In the genomic region with DNA sequence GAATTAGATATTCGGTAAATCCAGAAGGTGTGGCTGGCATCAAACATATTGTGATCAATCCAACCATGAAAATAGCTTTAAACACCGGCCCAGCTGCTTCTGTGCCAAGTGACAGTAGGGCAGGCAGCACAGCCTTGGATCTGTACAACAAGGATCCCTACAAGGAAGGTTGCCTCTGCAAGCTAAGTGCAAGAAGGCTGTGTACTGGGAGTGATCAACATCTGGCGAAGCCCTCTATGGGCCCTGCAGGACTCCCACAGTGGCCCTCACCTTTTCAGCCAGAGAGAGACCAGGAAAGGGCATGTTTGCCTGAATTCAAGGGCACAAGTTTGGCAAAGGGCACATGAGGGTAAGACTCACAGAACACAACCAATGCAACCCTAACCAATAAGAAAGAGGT, we compare ENCODE assay signal across 37 cellular contexts. TPM values are rescaled to one million over a fixed set of nuclear protein-coding genes. Genes with fewer than 3 reads are reported as not detected.
"Had no signal": no experiment of that assay in that cellular context is flagged by ENCODE, and none has a peak within 500 bp of the region (broad histone marks: within the 10 kb centered on the region; RNA-seq: fewer than 3 reads in every experiment).

No MANE protein-coding gene starts in this region.

- H3K36me3 Mint-ChIP-seq: activated CD4-positive, alpha-beta memory T cell treated with anti-CD3 and anti-CD28 coated beads for 36 hours; activated naive CD4-positive, alpha-beta T cell treated with anti-CD3 and anti-CD28 coated beads, Interleukin-2, amount 50 U/mL, for 72 hours had no signal

- H3K9me3 Mint-ChIP-seq: activated B cell treated with CpG ODN at 0.5 μM for 24 hours; activated CD4-positive, alpha-beta memory T cell treated with anti-CD3 and anti-CD28 coated beads for 36 hours; activated CD4-positive, alpha-beta T cell treated with anti-CD3 and anti-CD28 coated beads, Interleukin-2, amount 10 ng/mL, durations not matched to agents 24 days and 14 days; activated CD8-positive, alpha-beta T cell treated with anti-CD3 and anti-CD28 coated beads for 36 hours; activated naive CD4-positive, alpha-beta T cell treated with anti-CD3 and anti-CD28 coated beads for 36 hours; activated naive CD4-positive, alpha-beta T cell treated with anti-CD3 and anti-CD28 coated beads, Interleukin-2, amount 50 U/mL, for 72 hours; activated naive CD8-positive, alpha-beta T cell treated with anti-CD3 and anti-CD28 coated beads for 36 hours; activated T-cell treated with anti-CD3 and anti-CD28 coated beads, Interleukin-2, amount 50 U/mL, for 4 hours; activated T-cell treated with anti-CD3 and anti-CD28 coated beads, Interleukin-2, amount 50 U/mL, for 72 hours; activated T-helper 1 cell treated with anti-CD3 and anti-CD28 coated beads, Interleukin-12 subunit alpha, Interleukin-12 subunit beta, Interleukin-2, Interleukin-4 antibody, amounts not matched to agents 30 ng/mL and 10 ng/mL and 1 ng/mL, durations not matched to agents 14 hours and 24 hours and 36 hours; activated T-helper 17 cell treated with anti-CD3 and anti-CD28 coated beads, Interleukin-2, amount 50 U/mL, for 72 hours; T-helper 1 cell treated with Interleukin-12 subunit alpha and Interleukin-12 subunit beta and Interleukin-4 antibody, amounts not matched to agents 30 μg/mL and 1 μg/mL, for 36 hours; T-helper 2 cell treated with Interferon-gamma antibody and Interleukin-4, amounts not matched to agents 5 μg/mL and 100 μg/mL, for 36 hours had no signal

- H3K36me3 ChIP-seq: adrenal gland, brain microvascular endothelial cell, breast epithelium, WERI-Rb-1 had no signal

- H3K4me3 ChIP-seq: adrenal gland, body of pancreas, breast epithelium had no signal

- H3K4me1 ChIP-seq: adrenal gland, body of pancreas, breast epithelium had no signal

- H3K27ac ChIP-seq: adrenal gland, body of pancreas, brain microvascular endothelial cell, breast epithelium, WERI-Rb-1 had no signal

- DNase-seq: activated B cell treated with CpG ODN at 0.5 μM for 24 hours; activated CD4-positive, alpha-beta memory T cell treated with anti-CD3 and anti-CD28 coated beads for 36 hours; activated CD4-positive, alpha-beta T cell treated with anti-CD3 and anti-CD28 coated beads for 4 hours; activated CD4-positive, alpha-beta T cell treated with anti-CD3 and anti-CD28 coated beads, Interleukin-2, amount 10 ng/mL, durations not matched to agents 24 days and 14 days; activated CD4-positive, alpha-beta T cell treated with anti-CD3 and anti-CD28 coated beads, Interleukin-2, amount 50 U/mL, for 1 hour; activated CD4-positive, alpha-beta T cell treated with anti-CD3 and anti-CD28 coated beads, Interleukin-2, amount 50 U/mL, for 4 hours; activated CD4-positive, CD25-positive, alpha-beta regulatory T cell treated with anti-CD3 and anti-CD28 coated beads, Interleukin-2, amount 50 U/mL, for 72 hours; activated CD8-positive, alpha-beta memory T cell treated with anti-CD3 and anti-CD28 coated beads, Interleukin-2, amount 50 U/mL, for 4 hours; activated CD8-positive, alpha-beta T cell treated with anti-CD3 and anti-CD28 coated beads for 36 hours; activated effector memory CD4-positive, alpha-beta T cell treated with anti-CD3 and anti-CD28 coated beads, Interleukin-2, amount 50 U/mL, for 16 hours; activated gamma-delta T cell treated with Interleukin-2 at 50 U/mL for 16 hours; activated naive CD4-positive, alpha-beta T cell; activated naive CD4-positive, alpha-beta T cell treated with anti-CD3 and anti-CD28 coated beads for 36 hours; activated naive CD4-positive, alpha-beta T cell treated with anti-CD3 and anti-CD28 coated beads, Interleukin-2, amount 50 U/mL, for 16 hours; activated naive CD8-positive, alpha-beta T cell treated with anti-CD3 and anti-CD28 coated beads for 36 hours; activated T-cell treated with anti-CD3 and anti-CD28 coated beads for 4 hours; activated T-cell treated with anti-CD3 and anti-CD28 coated beads, Interleukin-2, amount 50 U/mL, for 1 hour; activated T-cell treated with anti-CD3 and anti-CD28 coated beads, Interleukin-2, amount 50 U/mL, for 4 hours; activated T-cell treated with anti-CD3 and anti-CD28 coated beads, Interleukin-2, amount 50 U/mL, for 72 hours; adrenal gland; amniotic stem cell; aorta; body of pancreas; brain microvascular endothelial cell; central memory CD4-positive, alpha-beta T cell; T-helper 1 cell; T-helper 2 cell; T-helper 9 cell; WERI-Rb-1 had no signal

- H3K4me1 Mint-ChIP-seq: activated B cell treated with CpG ODN at 0.5 μM for 24 hours; activated CD4-positive, alpha-beta T cell treated with anti-CD3 and anti-CD28 coated beads, Interleukin-2, amount 10 ng/mL, durations not matched to agents 24 days and 14 days; activated naive CD8-positive, alpha-beta T cell treated with anti-CD3 and anti-CD28 coated beads for 36 hours; activated T-helper 17 cell treated with anti-CD3 and anti-CD28 coated beads, Interleukin-2, amount 50 U/mL, for 72 hours had no signal

- ATAC-seq: activated CD8-positive, alpha-beta T cell treated with anti-CD3 and anti-CD28 coated beads for 36 hours; activated naive CD4-positive, alpha-beta T cell treated with anti-CD3 and anti-CD28 coated beads, Interleukin-2, amount 50 U/mL, for 72 hours; activated T-cell treated with anti-CD3 and anti-CD28 coated beads, Interleukin-2, amount 50 U/mL, for 4 hours; activated T-cell treated with anti-CD3 and anti-CD28 coated beads, Interleukin-2, amount 50 U/mL, for 72 hours; activated T-helper 17 cell treated with anti-CD3 and anti-CD28 coated beads, Interleukin-2, amount 50 U/mL, for 72 hours; body of pancreas had no signal

- H3K9me3 ChIP-seq: adrenal gland, body of pancreas, breast epithelium had no signal

- H3K27ac Mint-ChIP-seq: activated B cell treated with CpG ODN at 0.5 μM for 24 hours; activated CD4-positive, alpha-beta memory T cell treated with anti-CD3 and anti-CD28 coated beads for 36 hours; activated CD4-positive, alpha-beta T cell treated with anti-CD3 and anti-CD28 coated beads, Interleukin-2, amount 10 ng/mL, durations not matched to agents 24 days and 14 days; activated CD8-positive, alpha-beta T cell treated with anti-CD3 and anti-CD28 coated beads for 36 hours; activated naive CD4-positive, alpha-beta T cell treated with anti-CD3 and anti-CD28 coated beads for 36 hours; activated naive CD4-positive, alpha-beta T cell treated with anti-CD3 and anti-CD28 coated beads, Interleukin-2, amount 50 U/mL, for 72 hours; activated naive CD8-positive, alpha-beta T cell treated with anti-CD3 and anti-CD28 coated beads for 36 hours; activated T-cell treated with anti-CD3 and anti-CD28 coated beads, Interleukin-2, amount 50 U/mL, for 72 hours; activated T-helper 1 cell treated with anti-CD3 and anti-CD28 coated beads, Interleukin-12 subunit alpha, Interleukin-12 subunit beta, Interleukin-2, Interleukin-4 antibody, amounts not matched to agents 30 ng/mL and 10 ng/mL and 1 ng/mL, durations not matched to agents 14 hours and 24 hours and 36 hours; activated T-helper 17 cell treated with anti-CD3 and anti-CD28 coated beads, Interleukin-2, amount 50 U/mL, for 72 hours; T-helper 1 cell treated with Interleukin-12 subunit alpha and Interleukin-12 subunit beta and Interleukin-4 antibody, amounts not matched to agents 30 μg/mL and 1 μg/mL, for 36 hours; T-helper 2 cell treated with Interferon-gamma antibody and Interleukin-4, amounts not matched to agents 5 μg/mL and 100 μg/mL, for 36 hours had no signal

- H3K4me3 Mint-ChIP-seq: activated B cell treated with CpG ODN at 0.5 μM for 24 hours; activated CD4-positive, alpha-beta memory T cell treated with anti-CD3 and anti-CD28 coated beads for 36 hours; activated CD4-positive, alpha-beta T cell treated with anti-CD3 and anti-CD28 coated beads, Interleukin-2, amount 10 ng/mL, durations not matched to agents 24 days and 14 days; activated CD8-positive, alpha-beta T cell treated with anti-CD3 and anti-CD28 coated beads for 36 hours; activated naive CD4-positive, alpha-beta T cell treated with anti-CD3 and anti-CD28 coated beads for 36 hours; activated naive CD8-positive, alpha-beta T cell treated with anti-CD3 and anti-CD28 coated beads for 36 hours; activated T-cell treated with anti-CD3 and anti-CD28 coated beads, Interleukin-2, amount 50 U/mL, for 4 hours; activated T-cell treated with anti-CD3 and anti-CD28 coated beads, Interleukin-2, amount 50 U/mL, for 72 hours; activated T-helper 1 cell treated with anti-CD3 and anti-CD28 coated beads, Interleukin-12 subunit alpha, Interleukin-12 subunit beta, Interleukin-2, Interleukin-4 antibody, amounts not matched to agents 30 ng/mL and 10 ng/mL and 1 ng/mL, durations not matched to agents 14 hours and 24 hours and 36 hours; activated T-helper 17 cell treated with anti-CD3 and anti-CD28 coated beads, Interleukin-2, amount 50 U/mL, for 72 hours; T-helper 1 cell treated with Interleukin-12 subunit alpha and Interleukin-12 subunit beta and Interleukin-4 antibody, amounts not matched to agents 30 μg/mL and 1 μg/mL, for 36 hours; T-helper 2 cell treated with Interferon-gamma antibody and Interleukin-4, amounts not matched to agents 5 μg/mL and 100 μg/mL, for 36 hours had no signal

- H3K27me3 ChIP-seq: body of pancreas had no signal

RNA-seq across cellular contexts. Expression of gene IRS4, which starts 9.6 kb away (rescaled TPM):
- total RNA-seq: activated B cell treated with CpG ODN at 0.5 μM for 24 hours; activated CD4-positive, alpha-beta memory T cell treated with anti-CD3 and anti-CD28 coated beads for 36 hours; activated CD8-positive, alpha-beta memory T cell treated with anti-CD3 and anti-CD28 coated beads for 36 hours; activated CD8-positive, alpha-beta T cell treated with anti-CD3 and anti-CD28 coated beads for 36 hours; activated naive CD4-positive, alpha-beta T cell treated with anti-CD3 and anti-CD28 coated beads for 36 hours; activated naive CD4-positive, alpha-beta T cell treated with anti-CD3 and anti-CD28 coated beads, Interleukin-2, amount 50 U/mL, for 72 hours; activated naive CD8-positive, alpha-beta T cell treated with anti-CD3 and anti-CD28 coated beads for 36 hours; activated T-cell treated with anti-CD3 and anti-CD28 coated beads, Interleukin-2, amount 50 U/mL, for 4 hours; activated T-cell treated with anti-CD3 and anti-CD28 coated beads, Interleukin-2, amount 50 U/mL, for 72 hours; activated T-helper 17 cell treated with anti-CD3 and anti-CD28 coated beads, Interleukin-2, amount 50 U/mL, for 72 hours; adrenal gland; aorta; cardiac septum had no signal
- polyA plus RNA-seq: adrenal gland, aorta had no signal
